ENCODE assay signal across 9 cellular contexts in genomic region chr22:21947040-21948014, GRCh38. TPM values are rescaled to one million over a fixed set of nuclear protein-coding genes. Genes with fewer than 3 reads are reported as not detected.
DNase-seq lines count a peak whose midpoint lies in the region; ATAC-seq and TF ChIP-seq lines count a peak whose summit lies in the region.
"Had no signal": no experiment of that assay in that cellular context is flagged by ENCODE, and none has a peak within 500 bp of the region (broad histone marks: within the 10 kb centered on the region; RNA-seq: fewer than 3 reads in every experiment).

No MANE protein-coding gene starts in this region.

- no peak overlapping the region for H3K4me3 Mint-ChIP-seq in activated CD4-positive, alpha-beta memory T cell treated with anti-CD3 and anti-CD28 coated beads, Interleukin-2, amount 10 ng/mL, durations not matched to agents 7 days and 5 days
- H3K4me3 Mint-ChIP-seq in natural killer cell treated with Interleukin-12 subunit alpha and Interleukin-12 subunit beta and Interleukin-15 and Interleukin-18, amount 100 ng/mL, for 72 hours, result no peak overlapping the region

- no peak overlapping the region for H2BK5ac ChIP-seq in mesendoderm (ENCODE audit: low read length)

- H3K27me3 Mint-ChIP-seq in activated CD4-positive, alpha-beta memory T cell treated with anti-CD3 and anti-CD28 coated beads, Interleukin-2, amount 10 ng/mL, durations not matched to agents 7 days and 5 days, result no peaks in the 10 kb centered on the region
- no peaks in the 10 kb centered on the region for H3K27me3 Mint-ChIP-seq in natural killer cell treated with Interleukin-12 subunit alpha and Interleukin-12 subunit beta and Interleukin-15 and Interleukin-18, amount 100 ng/mL, for 72 hours

- ATAC-seq in natural killer cell treated with Interleukin-12 subunit alpha and Interleukin-12 subunit beta and Interleukin-15 and Interleukin-18, amount 100 ng/mL, for 72 hours, result no peak
- no peak for ATAC-seq in GM21367 (IDR thresholded peaks at IDR 0.05; ENCODE audit: unreplicated experiment)
- ATAC-seq: activated CD4-positive, CD25-positive, alpha-beta regulatory T cell treated with anti-CD3 and anti-CD28 coated beads, Interleukin-2, amount 50 U/mL, for 24 hours had no signal

- H4K8ac ChIP-seq in mesendoderm (ENCODE audit: low read depth, low read length), result no peak overlapping the region

- no peak overlapping the region for H3K4me2 ChIP-seq in mesendoderm (ENCODE audit: low read length)
- no peak overlapping the region for H3K4me2 ChIP-seq in MM.1S (ENCODE audit: low read depth, low read length)

- no peaks in the 10 kb centered on the region for H3K9me2 ChIP-seq in MM.1S (replicated peaks; ENCODE audit: insufficient read depth, low read length)

- H2AFZ ChIP-seq in MM.1S (ENCODE audit: low read length), result no peak overlapping the region

- H3K36me3 Mint-ChIP-seq in activated CD4-positive, alpha-beta memory T cell treated with anti-CD3 and anti-CD28 coated beads, Interleukin-2, amount 10 ng/mL, durations not matched to agents 7 days and 5 days (ENCODE audit: low read depth), result no peaks in the 10 kb centered on the region
- no peaks in the 10 kb centered on the region for H3K36me3 Mint-ChIP-seq in natural killer cell treated with Interleukin-12 subunit alpha and Interleukin-12 subunit beta and Interleukin-15 and Interleukin-18, amount 100 ng/mL, for 72 hours

- H3K4me1 ChIP-seq in mesendoderm (ENCODE audit: control insufficient read depth, low read depth, low read length), result peaks cover 4% of the 10 kb centered on the region
- no peaks in the 10 kb centered on the region for H3K4me1 ChIP-seq in MM.1S (ENCODE audit: low read length)

- no peaks in the 10 kb centered on the region for H4K20me1 ChIP-seq in MM.1S (ENCODE audit: insufficient read depth, low read length)

- H3K18ac ChIP-seq in mesendoderm (ENCODE audit: low read length), result no peak overlapping the region

- no peaks in the 10 kb centered on the region for H3K9me3 ChIP-seq in MM.1S (replicated peaks; ENCODE audit: insufficient read depth, low read length)

- H3K56ac ChIP-seq in mesendoderm (ENCODE audit: low read length), result peak overlapping the region; percentile 68

- TF ChIP-seq CTCF in brain microvascular endothelial cell (IDR thresholded peaks at IDR 0.05; ENCODE audit: low read depth, low read length, missing control alignments) (peak; percentile 76), MM.1S (IDR thresholded peaks at IDR 0.05; ENCODE audit: low read length) (no peak)

- peak; percentile 56 for DNase-seq in AG08395 (ENCODE audit: low spot score)
- peak; percentile 5 for DNase-seq in HT-29 (ENCODE audit: low spot score)
- DNase-seq in brain microvascular endothelial cell, result peak; percentile 55
- DNase-seq in mesendoderm, result peak; percentile 83
- no peak for DNase-seq in activated CD4-positive, alpha-beta memory T cell treated with anti-CD3 and anti-CD28 coated beads, Interleukin-2, amount 10 ng/mL, durations not matched to agents 7 days and 5 days
- DNase-seq in MM.1S, result no peak
- DNase-seq in natural killer cell treated with Interleukin-12 subunit alpha and Interleukin-12 subunit beta and Interleukin-15 and Interleukin-18, amount 100 ng/mL, for 72 hours (ENCODE audit: low spot score), result no peak

- H3K4me1 Mint-ChIP-seq in activated CD4-positive, alpha-beta memory T cell treated with anti-CD3 and anti-CD28 coated beads, Interleukin-2, amount 10 ng/mL, durations not matched to agents 7 days and 5 days, result peaks cover 16% of the 10 kb centered on the region
- peaks cover 15 to 17% of the 10 kb centered on the region in 2 donors for H3K4me1 Mint-ChIP-seq in natural killer cell treated with Interleukin-12 subunit alpha and Interleukin-12 subunit beta and Interleukin-15 and Interleukin-18, amount 100 ng/mL, for 72 hours (ENCODE audit: low read depth in 2 of 2)

- no peak overlapping the region for H3K4me3 ChIP-seq in brain microvascular endothelial cell (ENCODE audit: low read depth, low read length)
- H3K4me3 ChIP-seq in mesendoderm (ENCODE audit: low read length), result no peak overlapping the region
- H3K4me3 ChIP-seq in MM.1S (ENCODE audit: low read length), result no peak overlapping the region

- peak overlapping the region; percentile 66 for H3K27ac ChIP-seq in brain microvascular endothelial cell
- H3K27ac ChIP-seq in mesendoderm (ENCODE audit: low read depth, low read length), result no peak overlapping the region
- H3K27ac ChIP-seq in MM.1S (ENCODE audit: low read length), result no peak overlapping the region

- in situ Hi-C loops in brain microvascular endothelial cell (cut with HindIII; ENCODE audit: low pct_ligation_motif_present, low sequenced_read_pairs), result loop anchor here (25.0 kb wide), 1 partner anchor 235 kb away; no protein-coding TSS in a partner anchor

- POLR2A ChIA-PET in activated CD4-positive, alpha-beta memory T cell treated with anti-CD3 and anti-CD28 coated beads, Interleukin-2, amount 10 ng/mL, durations not matched to agents 7 days and 5 days (lab: Charles Lee), result no interaction called here

- H3K79me2 ChIP-seq in mesendoderm (ENCODE audit: control insufficient read depth, insufficient read depth, low read length) (no peaks in the 10 kb centered on the region), MM.1S (ENCODE audit: low read length) (no peaks in the 10 kb centered on the region)

- H3K27ac Mint-ChIP-seq in activated CD4-positive, alpha-beta memory T cell treated with anti-CD3 and anti-CD28 coated beads, Interleukin-2, amount 10 ng/mL, durations not matched to agents 7 days and 5 days, result no peak overlapping the region
- H3K27ac Mint-ChIP-seq in natural killer cell treated with Interleukin-12 subunit alpha and Interleukin-12 subunit beta and Interleukin-15 and Interleukin-18, amount 100 ng/mL, for 72 hours, result peak overlapping the region in 1 of 2 donors; percentile 12

- H4K5ac ChIP-seq in mesendoderm (ENCODE audit: low read length), result no peak overlapping the region

- H3K36me3 ChIP-seq in brain microvascular endothelial cell (replicated peaks), result peaks cover 25% of the 10 kb centered on the region
- H3K36me3 ChIP-seq in mesendoderm (ENCODE audit: control insufficient read depth, insufficient read depth, low read length), result no peaks in the 10 kb centered on the region
- no peaks in the 10 kb centered on the region for H3K36me3 ChIP-seq in MM.1S (replicated peaks; ENCODE audit: insufficient read depth, low read length)

- peak overlapping the region; percentile 39 for H3K4ac ChIP-seq in mesendoderm (ENCODE audit: low read depth, low read length)

- H3K23ac ChIP-seq in mesendoderm (ENCODE audit: low read length), result no peak overlapping the region

- H3K27me3 ChIP-seq in brain microvascular endothelial cell (replicated peaks) (no peaks in the 10 kb centered on the region), mesendoderm (ENCODE audit: insufficient read depth, low read length, poor library complexity) (no peaks in the 10 kb centered on the region), MM.1S (replicated peaks; ENCODE audit: insufficient read depth, low read length) (no peaks in the 10 kb centered on the region)

- no peak overlapping the region for H2BK120ac ChIP-seq in mesendoderm (ENCODE audit: low read depth, low read length)

- no CpG with 5 or more reads among the region's 16 CpGs for WGBS in mesendoderm (ENCODE audit: extremely low coverage, insufficient coverage, low lambda C conversion rate)

- H2AK5ac ChIP-seq in mesendoderm (ENCODE audit: low read length), result no peak overlapping the region

- no peak overlapping the region for H2BK15ac ChIP-seq in mesendoderm (replicated peaks; ENCODE audit: low read depth)

- CTCF ChIA-PET in activated CD4-positive, alpha-beta memory T cell treated with anti-CD3 and anti-CD28 coated beads, Interleukin-2, amount 10 ng/mL, durations not matched to agents 7 days and 5 days (lab: Charles Lee), result interaction anchor here (6.5 kb wide), 1 partner anchor 9 kb away, joined by 48 read pairs; no protein-coding TSS in a partner anchor

- no peaks in the 10 kb centered on the region for H3K9me3 Mint-ChIP-seq in activated CD4-positive, alpha-beta memory T cell treated with anti-CD3 and anti-CD28 coated beads, Interleukin-2, amount 10 ng/mL, durations not matched to agents 7 days and 5 days
- H3K9me3 Mint-ChIP-seq in natural killer cell treated with Interleukin-12 subunit alpha and Interleukin-12 subunit beta and Interleukin-15 and Interleukin-18, amount 100 ng/mL, for 72 hours, result no peaks in the 10 kb centered on the region

- H3K9ac ChIP-seq in mesendoderm (ENCODE audit: low read length) (peak overlapping the region; percentile 44), MM.1S (ENCODE audit: low read length) (no peak overlapping the region)

- H3K79me1 ChIP-seq in mesendoderm (ENCODE audit: low read length), result no peaks in the 10 kb centered on the region

- H3F3A ChIP-seq in MM.1S (ENCODE audit: insufficient read depth, low read length), result no peaks in the 10 kb centered on the region

RNA-seq across cellular contexts. Expression of gene PPM1F, which starts 5.3 kb away (rescaled TPM):
- total RNA-seq in HT-29 (2014; rRNA removed; shearing (Covaris generic)), result 17.0 and 17.8 TPM in 2 replicates
- polyA plus RNA-seq in mesendoderm (2013, experiment 1 of 2), result 12.7 TPM
- 15.2 TPM for polyA plus RNA-seq in mesendoderm (2013, experiment 2 of 2)
- 10 to 100 TPM; 11.9 to 12.5 TPM for total RNA-seq in activated CD4-positive, alpha-beta memory T cell treated with anti-CD3 and anti-CD28 coated beads, Interleukin-2, amount 10 ng/mL, durations not matched to agents 7 days and 5 days
- 10 to 100 TPM; 28.8 to 36.0 TPM for total RNA-seq in natural killer cell treated with Interleukin-12 subunit alpha and Interleukin-12 subunit beta and Interleukin-15 and Interleukin-18, amount 100 ng/mL, for 72 hours

RNA-seq across cellular contexts. Expression of gene TOP3B, which starts 35.3 kb away (rescaled TPM):
- 37.0 and 39.2 TPM in 2 replicates for total RNA-seq in HT-29 (2014; rRNA removed; shearing (Covaris generic))
- polyA plus RNA-seq in mesendoderm (2013, experiment 1 of 2), result 21.9 TPM
- 23.7 TPM for polyA plus RNA-seq in mesendoderm (2013, experiment 2 of 2)
- total RNA-seq in activated CD4-positive, alpha-beta memory T cell treated with anti-CD3 and anti-CD28 coated beads, Interleukin-2, amount 10 ng/mL, durations not matched to agents 7 days and 5 days, result 10 to 100 TPM; 42.6 to 42.7 TPM
- 10 to 100 TPM; 45.3 to 83.5 TPM for total RNA-seq in natural killer cell treated with Interleukin-12 subunit alpha and Interleukin-12 subunit beta and Interleukin-15 and Interleukin-18, amount 100 ng/mL, for 72 hours

Comparison
In these comparisons a context has a peak if more than half of its experiments do, and no peak if none do; other contexts are left out.
1. DNase-seq: peak in AG08395 (single experiment), HT-29 (single experiment), brain microvascular endothelial cell (single experiment) and mesendoderm (single experiment); none in activated CD4-positive, alpha-beta memory T cell treated with anti-CD3 and anti-CD28 coated beads, Interleukin-2, amount 10 ng/mL, durations not matched to agents 7 days and 5 days (single experiment), MM.1S (single experiment) and natural killer cell treated with Interleukin-12 subunit alpha and Interleukin-12 subunit beta and Interleukin-15 and Interleukin-18, amount 100 ng/mL, for 72 hours (single experiment).